Comparison of ENCODE assay signal across 1 cellular context in genomic region chr6:146915671-146916127, GRCh38.
TF ChIP-seq lines count a peak whose summit lies in the region.

No MANE protein-coding gene starts in this region.

TF ChIP-seq in K562, 482 proteins besides CTCF, POLR2A, EP300 and RAD21 (continued from another document and continues in another):
- TF ChIP-seq CHAMP1 (IDR thresholded peaks at IDR 0.05) (no peak), FOXK2 (conservative IDR thresholded peaks at IDR 0.05 in 1 of 2, IDR thresholded peaks at IDR 0.05 in 1 of 2; ENCODE audit: low read depth in 2 of 2) (no peak), U2AF1 (optimal IDR thresholded peaks at IDR 0.05; ENCODE audit: low read depth, low read length) (no peak), NFYB (IDR thresholded peaks at IDR 0.05; ENCODE audit: extremely low read depth, insufficient read length) (no peak), MCM2 (IDR thresholded peaks at IDR 0.05; ENCODE audit: low read depth) (no peak), SNIP1 (IDR thresholded peaks at IDR 0.05; ENCODE audit: low read depth) (no peak), HINFP (tag; conservative IDR thresholded peaks at IDR 0.05; ENCODE audit: low read depth) (no peak), KLF6 (CRISPR knock-in tag; IDR thresholded peaks at IDR 0.05; ENCODE audit: borderline replicate concordance) (peak; percentile 91), KLF13 (tag; IDR thresholded peaks at IDR 0.05; ENCODE audit: borderline replicate concordance, low read depth) (peak; percentile 47; the same call in 1 of the 2 replicates), ZNF282 (CRISPR knock-in tag; IDR thresholded peaks at IDR 0.05) (no peak), MECOM (CRISPR knock-in tag; IDR thresholded peaks at IDR 0.05) (no peak; the same call in 1 of the 2 replicates), ZNF311 (CRISPR knock-in tag; IDR thresholded peaks at IDR 0.05) (peak; percentile 93), SMARCE1 (IDR thresholded peaks at IDR 0.05) (no peak; the same call in none of the 2 replicates), ILK (tag; IDR thresholded peaks at IDR 0.05; ENCODE audit: borderline replicate concordance, low read depth) (no peak), SPI1 (IDR thresholded peaks at IDR 0.05; ENCODE audit: borderline replicate concordance, low read depth, low read length) (peak; percentile 42; the same call in 1 of the 2 replicates), TAF15 (IDR thresholded peaks at IDR 0.05; ENCODE audit: low read depth, low read length) (no peak), NCOR1 (IDR thresholded peaks at IDR 0.05) (no peak), ARID2 (IDR thresholded peaks at IDR 0.05) (no peak), HDGF (IDR thresholded peaks at IDR 0.05) (no peak), ZNF24 (IDR thresholded peaks at IDR 0.05) (no peak; the same call in 1 of the 2 replicates), ZBED1 (IDR thresholded peaks at IDR 0.05) (no peak), CCAR2 (IDR thresholded peaks at IDR 0.05; ENCODE audit: low read depth, low read length) (no peak), NCOA4 (IDR thresholded peaks at IDR 0.05; ENCODE audit: partially characterized antibody) (no peak), ZNF395 (CRISPR knock-in tag; IDR thresholded peaks at IDR 0.05) (peak; percentile 94), ARID1B (IDR thresholded peaks at IDR 0.05) (peak; percentile 21; the same call in 1 of the 2 replicates), NR2C2 (CRISPR knock-in tag; IDR thresholded peaks at IDR 0.05) (no peak), NR2C2 (tag; IDR thresholded peaks at IDR 0.05) (peak; percentile 23), SIN3B (IDR thresholded peaks at IDR 0.05; ENCODE audit: low read depth) (no peak), YY1 (IDR thresholded peaks at IDR 0.05; ENCODE audit: borderline replicate concordance in 1 of 3, control insufficient read depth in 1 of 3, extremely low read depth in 1 of 3, insufficient read depth in 3 of 3, insufficient read length in 1 of 3, insufficient replicate concordance in 2 of 3, low read depth in 1 of 3, low read length in 2 of 3) (peak in 1 of 3 experiments; percentile 25), SRF (CRISPR knock-in tag; IDR thresholded peaks at IDR 0.05) (peak in 1 of 2 experiments; percentile 66; a peak in 1 of 4 replicates), ZNF347 (CRISPR knock-in tag; IDR thresholded peaks at IDR 0.05; ENCODE audit: low read depth) (no peak), ELF2 (CRISPR knock-in tag; IDR thresholded peaks at IDR 0.05) (no peak), GABPB2 (CRISPR knock-in tag; conservative IDR thresholded peaks at IDR 0.05) (no peak), NKRF (IDR thresholded peaks at IDR 0.05; ENCODE audit: borderline replicate concordance) (no peak)
- TF ChIP-seq, protein P1, sequence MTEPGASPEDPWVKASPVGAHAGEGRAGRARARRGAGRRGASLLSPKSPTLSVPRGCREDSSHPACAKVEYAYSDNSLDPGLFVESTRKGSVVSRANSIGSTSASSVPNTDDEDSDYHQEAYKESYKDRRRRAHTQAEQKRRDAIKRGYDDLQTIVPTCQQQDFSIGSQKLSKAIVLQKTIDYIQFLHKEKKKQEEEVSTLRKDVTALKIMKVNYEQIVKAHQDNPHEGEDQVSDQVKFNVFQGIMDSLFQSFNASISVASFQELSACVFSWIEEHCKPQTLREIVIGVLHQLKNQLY (CRISPR knock-in tag; conservative IDR thresholded peaks at IDR 0.05), result no peak
- TF ChIP-seq, protein P2, sequence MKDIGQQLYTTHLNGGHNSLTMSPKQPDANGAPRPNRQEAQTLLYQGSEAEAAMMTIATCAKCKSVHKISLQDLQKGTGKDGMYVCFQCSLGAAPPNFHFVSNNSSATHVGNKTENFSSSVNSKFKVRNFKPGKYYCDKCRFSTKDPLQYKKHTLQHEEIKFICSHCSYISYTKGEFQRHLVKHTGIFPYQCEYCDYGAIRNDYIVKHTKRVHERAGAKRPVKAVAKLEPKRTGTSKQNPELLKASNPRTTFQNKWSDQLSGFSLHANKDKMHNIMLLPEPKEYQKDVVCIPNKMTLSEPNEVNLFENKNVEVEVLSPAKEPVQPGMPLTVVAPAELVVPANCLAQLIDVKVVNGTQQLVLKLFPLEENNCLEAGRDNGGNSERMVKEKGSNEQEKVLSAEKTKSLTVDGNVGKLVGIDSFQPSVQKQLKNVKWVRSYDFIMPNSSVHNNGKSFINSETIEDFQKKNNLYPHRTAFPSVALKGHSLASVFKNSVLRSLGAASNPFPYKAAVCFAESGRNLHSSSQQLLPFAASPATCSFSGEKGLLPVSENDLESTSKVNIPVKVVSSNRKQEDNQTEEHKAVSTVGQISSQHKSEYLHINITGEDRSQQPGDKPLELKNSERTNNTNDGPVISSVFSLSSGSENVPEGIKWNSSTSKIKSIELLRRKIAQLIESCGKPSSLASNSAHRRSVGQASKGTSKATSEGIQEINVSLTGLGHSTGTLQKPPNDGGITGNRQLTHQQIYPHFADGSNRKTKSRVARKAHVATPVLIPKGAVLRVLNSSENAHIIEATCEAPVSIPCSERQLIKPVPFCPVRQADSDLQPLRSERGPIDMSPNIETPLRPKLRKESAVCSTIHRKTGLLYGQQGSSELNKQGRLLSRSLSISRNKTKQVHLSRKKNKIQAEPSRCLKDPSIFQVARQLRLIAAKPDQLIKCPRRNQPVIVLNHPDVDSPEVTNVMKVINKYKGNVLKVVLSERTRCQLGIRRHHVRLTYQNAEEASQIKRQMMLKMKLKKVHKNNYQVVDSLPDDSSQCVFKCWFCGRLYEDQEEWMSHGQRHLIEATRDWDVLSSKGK (CRISPR knock-in tag; IDR thresholded peaks at IDR 0.05), result no peak
- TF ChIP-seq, protein P3, sequence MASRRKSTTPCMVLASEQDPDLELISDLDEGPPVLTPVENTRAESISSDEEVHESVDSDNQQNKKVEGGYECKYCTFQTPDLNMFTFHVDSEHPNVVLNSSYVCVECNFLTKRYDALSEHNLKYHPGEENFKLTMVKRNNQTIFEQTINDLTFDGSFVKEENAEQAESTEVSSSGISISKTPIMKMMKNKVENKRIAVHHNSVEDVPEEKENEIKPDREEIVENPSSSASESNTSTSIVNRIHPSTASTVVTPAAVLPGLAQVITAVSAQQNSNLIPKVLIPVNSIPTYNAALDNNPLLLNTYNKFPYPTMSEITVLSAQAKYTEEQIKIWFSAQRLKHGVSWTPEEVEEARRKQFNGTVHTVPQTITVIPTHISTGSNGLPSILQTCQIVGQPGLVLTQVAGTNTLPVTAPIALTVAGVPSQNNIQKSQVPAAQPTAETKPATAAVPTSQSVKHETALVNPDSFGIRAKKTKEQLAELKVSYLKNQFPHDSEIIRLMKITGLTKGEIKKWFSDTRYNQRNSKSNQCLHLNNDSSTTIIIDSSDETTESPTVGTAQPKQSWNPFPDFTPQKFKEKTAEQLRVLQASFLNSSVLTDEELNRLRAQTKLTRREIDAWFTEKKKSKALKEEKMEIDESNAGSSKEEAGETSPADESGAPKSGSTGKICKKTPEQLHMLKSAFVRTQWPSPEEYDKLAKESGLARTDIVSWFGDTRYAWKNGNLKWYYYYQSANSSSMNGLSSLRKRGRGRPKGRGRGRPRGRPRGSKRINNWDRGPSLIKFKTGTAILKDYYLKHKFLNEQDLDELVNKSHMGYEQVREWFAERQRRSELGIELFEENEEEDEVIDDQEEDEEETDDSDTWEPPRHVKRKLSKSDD (conservative IDR thresholded peaks at IDR 0.05; ENCODE audit: low read length), result no peak
- TF ChIP-seq, protein P4, sequence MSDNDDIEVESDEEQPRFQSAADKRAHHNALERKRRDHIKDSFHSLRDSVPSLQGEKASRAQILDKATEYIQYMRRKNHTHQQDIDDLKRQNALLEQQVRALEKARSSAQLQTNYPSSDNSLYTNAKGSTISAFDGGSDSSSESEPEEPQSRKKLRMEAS (CRISPR knock-in tag; IDR thresholded peaks at IDR 0.05), result no peak
- TF ChIP-seq, protein P5, sequence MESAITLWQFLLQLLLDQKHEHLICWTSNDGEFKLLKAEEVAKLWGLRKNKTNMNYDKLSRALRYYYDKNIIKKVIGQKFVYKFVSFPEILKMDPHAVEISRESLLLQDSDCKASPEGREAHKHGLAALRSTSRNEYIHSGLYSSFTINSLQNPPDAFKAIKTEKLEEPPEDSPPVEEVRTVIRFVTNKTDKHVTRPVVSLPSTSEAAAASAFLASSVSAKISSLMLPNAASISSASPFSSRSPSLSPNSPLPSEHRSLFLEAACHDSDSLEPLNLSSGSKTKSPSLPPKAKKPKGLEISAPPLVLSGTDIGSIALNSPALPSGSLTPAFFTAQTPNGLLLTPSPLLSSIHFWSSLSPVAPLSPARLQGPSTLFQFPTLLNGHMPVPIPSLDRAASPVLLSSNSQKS (CRISPR knock-in tag; IDR thresholded peaks at IDR 0.05), result 0 out of 2 replicates have a peak, but pooled peaks have one; percentile 67
- TF ChIP-seq, protein P6, sequence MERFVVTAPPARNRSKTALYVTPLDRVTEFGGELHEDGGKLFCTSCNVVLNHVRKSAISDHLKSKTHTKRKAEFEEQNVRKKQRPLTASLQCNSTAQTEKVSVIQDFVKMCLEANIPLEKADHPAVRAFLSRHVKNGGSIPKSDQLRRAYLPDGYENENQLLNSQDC (CRISPR knock-in tag; IDR thresholded peaks at IDR 0.05), result no peak
- TF ChIP-seq, protein P7, sequence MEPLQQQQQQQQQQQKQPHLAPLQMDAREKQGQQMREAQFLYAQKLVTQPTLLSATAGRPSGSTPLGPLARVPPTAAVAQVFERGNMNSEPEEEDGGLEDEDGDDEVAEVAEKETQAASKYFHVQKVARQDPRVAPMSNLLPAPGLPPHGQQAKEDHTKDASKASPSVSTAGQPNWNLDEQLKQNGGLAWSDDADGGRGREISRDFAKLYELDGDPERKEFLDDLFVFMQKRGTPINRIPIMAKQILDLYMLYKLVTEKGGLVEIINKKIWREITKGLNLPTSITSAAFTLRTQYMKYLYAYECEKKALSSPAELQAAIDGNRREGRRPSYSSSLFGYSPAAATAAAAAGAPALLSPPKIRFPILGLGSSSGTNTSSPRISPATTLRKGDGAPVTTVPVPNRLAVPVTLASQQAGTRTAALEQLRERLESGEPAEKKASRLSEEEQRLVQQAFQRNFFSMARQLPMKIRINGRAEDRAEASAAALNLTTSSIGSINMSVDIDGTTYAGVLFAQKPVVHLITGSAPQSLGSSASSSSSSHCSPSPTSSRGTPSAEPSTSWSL (CRISPR knock-in tag; IDR thresholded peaks at IDR 0.05; ENCODE audit: borderline replicate concordance), result no peak
- TF ChIP-seq, protein P8, sequence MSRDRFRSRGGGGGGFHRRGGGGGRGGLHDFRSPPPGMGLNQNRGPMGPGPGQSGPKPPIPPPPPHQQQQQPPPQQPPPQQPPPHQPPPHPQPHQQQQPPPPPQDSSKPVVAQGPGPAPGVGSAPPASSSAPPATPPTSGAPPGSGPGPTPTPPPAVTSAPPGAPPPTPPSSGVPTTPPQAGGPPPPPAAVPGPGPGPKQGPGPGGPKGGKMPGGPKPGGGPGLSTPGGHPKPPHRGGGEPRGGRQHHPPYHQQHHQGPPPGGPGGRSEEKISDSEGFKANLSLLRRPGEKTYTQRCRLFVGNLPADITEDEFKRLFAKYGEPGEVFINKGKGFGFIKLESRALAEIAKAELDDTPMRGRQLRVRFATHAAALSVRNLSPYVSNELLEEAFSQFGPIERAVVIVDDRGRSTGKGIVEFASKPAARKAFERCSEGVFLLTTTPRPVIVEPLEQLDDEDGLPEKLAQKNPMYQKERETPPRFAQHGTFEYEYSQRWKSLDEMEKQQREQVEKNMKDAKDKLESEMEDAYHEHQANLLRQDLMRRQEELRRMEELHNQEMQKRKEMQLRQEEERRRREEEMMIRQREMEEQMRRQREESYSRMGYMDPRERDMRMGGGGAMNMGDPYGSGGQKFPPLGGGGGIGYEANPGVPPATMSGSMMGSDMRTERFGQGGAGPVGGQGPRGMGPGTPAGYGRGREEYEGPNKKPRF (IDR thresholded peaks at IDR 0.05; ENCODE audit: low read depth, low read length), result no peak
